ENCODE assay signal across 21 cellular contexts in genomic region chr17:58385359-58385899, GRCh38.
"Had no signal": no experiment of that assay in that cellular context is flagged by ENCODE, and none has a peak within 500 bp of the region (broad histone marks: within the 10 kb centered on the region; RNA-seq: fewer than 3 reads in every experiment).

No MANE protein-coding gene starts in this region.

- H3K27ac Mint-ChIP-seq: activated CD8-positive, alpha-beta T cell treated with anti-CD3 and anti-CD28 coated beads, Interleukin-2, amount 10 ng/mL, durations not matched to agents 7 days and 5 days; activated naive CD4-positive, alpha-beta T cell treated with anti-CD3 and anti-CD28 coated beads, Interleukin-2, amount 50 U/mL, for 24 hours; activated T-helper 1 cell treated with anti-CD3 and anti-CD28 coated beads, Interleukin-12 subunit alpha, Interleukin-12 subunit beta, Interleukin-2, Interleukin-4 antibody, amounts not matched to agents 30 ng/mL and 10 ng/mL and 1 ng/mL, durations not matched to agents 14 hours and 24 hours and 36 hours; dendritic cell treated with granulocyte-macrophage colony-stimulating factor and Interleukin-4, amounts not matched to agents 40 ng/mL and 50 ng/mL, for 4 days; memory B cell; naive B cell; T-helper 17 cell had no signal

- H3K27me3 ChIP-seq: body of pancreas, cardiac muscle cell, neutrophil, ovary had no signal

- H3K36me3 ChIP-seq: cardiac muscle cell, heart right ventricle, neutrophil, ovary had no signal

- H3K27me3 Mint-ChIP-seq: activated naive CD4-positive, alpha-beta T cell treated with anti-CD3 and anti-CD28 coated beads, Interleukin-2, amount 50 U/mL, for 24 hours; memory B cell; naive B cell; T-helper 17 cell had no signal

- H3K36me3 Mint-ChIP-seq: activated naive CD4-positive, alpha-beta T cell treated with anti-CD3 and anti-CD28 coated beads, Interleukin-2, amount 50 U/mL, for 24 hours; naive B cell had no signal

- H3K4me3 Mint-ChIP-seq: activated CD8-positive, alpha-beta T cell treated with anti-CD3 and anti-CD28 coated beads, Interleukin-2, amount 10 ng/mL, durations not matched to agents 7 days and 5 days; activated naive CD4-positive, alpha-beta T cell treated with anti-CD3 and anti-CD28 coated beads, Interleukin-2, amount 50 U/mL, for 24 hours; activated T-helper 1 cell treated with anti-CD3 and anti-CD28 coated beads, Interleukin-12 subunit alpha, Interleukin-12 subunit beta, Interleukin-2, Interleukin-4 antibody, amounts not matched to agents 30 ng/mL and 10 ng/mL and 1 ng/mL, durations not matched to agents 14 hours and 24 hours and 36 hours; dendritic cell treated with granulocyte-macrophage colony-stimulating factor and Interleukin-4, amounts not matched to agents 40 ng/mL and 50 ng/mL, for 4 days; memory B cell; naive B cell; T-helper 17 cell had no signal

- DNase-seq: activated CD4-positive, alpha-beta T cell treated with anti-CD3 and anti-CD28 coated beads, Interleukin-2, amount 50 U/mL, for 1 hour; activated CD8-positive, alpha-beta T cell treated with anti-CD3 and anti-CD28 coated beads, Interleukin-2, amount 10 ng/mL, durations not matched to agents 7 days and 5 days; activated gamma-delta T cell treated with Interleukin-2 at 50 U/mL for 16 hours; anterior cingulate cortex; body of pancreas; effector CD4-positive, alpha-beta T cell; heart right ventricle; left colon; naive B cell; ovary; right cardiac atrium; stimulated activated CD4-positive, alpha-beta T cell treated with anti-CD3 and anti-CD28 coated beads, Interleukin-12 subunit alpha, Interleukin-12 subunit beta, amount 100 ng/mL, for 4 hours; stimulated activated CD4-positive, alpha-beta T cell treated with anti-CD3 and anti-CD28 coated beads, Interleukin-4, amount 100 ng/mL, for 4 hours; stimulated activated naive CD8-positive, alpha-beta T cell treated with anti-CD3 and anti-CD28 coated beads, Interleukin-15, Interleukin-2, amounts not matched to agents 100 U/mL and 50 U/mL, for 24 hours; T-helper 17 cell had no signal

- H3K27ac ChIP-seq: heart right ventricle, neutrophil, ovary had no signal

- H3K9me3 Mint-ChIP-seq: activated naive CD4-positive, alpha-beta T cell treated with anti-CD3 and anti-CD28 coated beads, Interleukin-2, amount 50 U/mL, for 24 hours; activated T-helper 1 cell treated with anti-CD3 and anti-CD28 coated beads, Interleukin-12 subunit alpha, Interleukin-12 subunit beta, Interleukin-2, Interleukin-4 antibody, amounts not matched to agents 30 ng/mL and 10 ng/mL and 1 ng/mL, durations not matched to agents 14 hours and 24 hours and 36 hours; dendritic cell treated with granulocyte-macrophage colony-stimulating factor and Interleukin-4, amounts not matched to agents 40 ng/mL and 50 ng/mL, for 4 days; memory B cell; naive B cell had no signal

- H3K4me3 ChIP-seq: body of pancreas, cardiac muscle cell, heart right ventricle, ovary had no signal
